Comparison of ENCODE assay signal across 21 cellular contexts in genomic region chr16:12614662-12615278, GRCh38.
"Had no signal": no experiment of that assay in that cellular context is flagged by ENCODE, and none has a peak within 500 bp of the region (broad histone marks: within the 10 kb centered on the region; RNA-seq: fewer than 3 reads in every experiment).

No MANE protein-coding gene starts in this region.

- ATAC-seq: gastroesophageal sphincter; heart left ventricle; left ventricle myocardium superior; mucosa of descending colon; stimulated activated naive CD8-positive, alpha-beta T cell treated with anti-CD3 and anti-CD28 coated beads, Interleukin-15, Interleukin-2, amounts not matched to agents 100 U/mL and 50 U/mL, for 24 hours; T-cell had no signal

- DNase-seq: activated B cell treated with CpG ODN at 0.5 μM for 24 hours; activated CD4-positive, alpha-beta T cell treated with anti-CD3 and anti-CD28 coated beads, Interleukin-2, amount 50 U/mL, for 1 hour; activated effector memory CD4-positive, alpha-beta T cell treated with Interleukin-2 at 50 U/mL for 16 hours; activated naive CD4-positive, alpha-beta T cell treated with anti-CD3 and anti-CD28 coated beads, Interleukin-2, amount 10 ng/mL, durations not matched to agents 7 days and 5 days; amniotic stem cell; effector CD4-positive, alpha-beta T cell; heart left ventricle; kidney glomerular epithelial cell; left ventricle myocardium superior; mucosa of descending colon; naive B cell; stimulated activated CD4-positive, alpha-beta T cell treated with anti-CD3 and anti-CD28 coated beads, Interleukin-2, amount 100 ng/mL, for 24 hours; stimulated activated naive CD8-positive, alpha-beta T cell treated with anti-CD3 and anti-CD28 coated beads, Interleukin-15, Interleukin-2, amounts not matched to agents 100 U/mL and 50 U/mL, for 24 hours; T-cell; T-helper 9 cell; trophoblast cell had no signal

- H3K4me3 Mint-ChIP-seq: activated B cell treated with CpG ODN at 0.5 μM for 24 hours; activated naive CD4-positive, alpha-beta T cell treated with anti-CD3 and anti-CD28 coated beads, Interleukin-2, amount 10 ng/mL, durations not matched to agents 7 days and 5 days; naive B cell; neural crest cell had no signal

- H3K36me3 Mint-ChIP-seq: activated naive CD4-positive, alpha-beta T cell treated with anti-CD3 and anti-CD28 coated beads, Interleukin-2, amount 10 ng/mL, durations not matched to agents 7 days and 5 days; naive B cell; T-cell had no signal

- H3K27ac ChIP-seq: esophagus muscularis mucosa, gastroesophageal sphincter, heart left ventricle, prostate gland, right atrium auricular region had no signal

- H3K36me3 ChIP-seq: esophagus muscularis mucosa, gastroesophageal sphincter, heart left ventricle, prostate gland, right atrium auricular region had no signal

- H3K27ac Mint-ChIP-seq: activated B cell treated with CpG ODN at 0.5 μM for 24 hours; activated naive CD4-positive, alpha-beta T cell treated with anti-CD3 and anti-CD28 coated beads, Interleukin-2, amount 10 ng/mL, durations not matched to agents 7 days and 5 days; naive B cell; T-cell had no signal

- H3K9me3 ChIP-seq: esophagus muscularis mucosa, gastroesophageal sphincter, heart left ventricle, mucosa of descending colon, prostate gland, right atrium auricular region had no signal

- H3K9me3 Mint-ChIP-seq: activated B cell treated with CpG ODN at 0.5 μM for 24 hours; activated naive CD4-positive, alpha-beta T cell treated with anti-CD3 and anti-CD28 coated beads, Interleukin-2, amount 10 ng/mL, durations not matched to agents 7 days and 5 days; neural crest cell; T-cell had no signal
